In the genomic region with DNA sequence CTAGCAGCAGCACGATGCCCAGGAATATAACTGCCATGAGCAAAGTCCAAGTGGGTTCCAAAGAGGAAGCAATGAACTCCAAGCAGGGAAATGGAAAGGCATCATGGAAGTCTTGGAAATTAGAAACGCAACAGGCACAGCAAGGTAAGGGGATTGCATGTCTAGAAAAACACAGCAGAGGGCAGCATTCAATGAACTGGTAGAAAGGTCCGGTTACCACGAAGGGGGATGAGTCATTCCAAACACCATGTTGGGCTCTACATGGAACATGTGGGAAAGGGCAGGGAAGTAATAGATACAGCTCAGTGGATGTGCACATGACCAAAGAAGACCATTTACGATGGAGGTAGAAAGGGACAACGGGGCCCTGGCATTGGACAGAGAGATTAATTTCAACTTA, we compare ENCODE assay signal across 9 cellular contexts. TPM values are rescaled to one million over a fixed set of nuclear protein-coding genes. Genes with fewer than 3 reads are reported as not detected.
DNase-seq lines count a peak whose midpoint lies in the region; ATAC-seq, FAIRE-seq and TF ChIP-seq lines count a peak whose summit lies in the region.
"Had no signal": no experiment of that assay in that cellular context is flagged by ENCODE, and none has a peak within 500 bp of the region (broad histone marks: within the 10 kb centered on the region; RNA-seq: fewer than 3 reads in every experiment).

No MANE protein-coding gene starts in this region.

- peaks cover 39% of the 10 kb centered on the region for H3K27me3 Mint-ChIP-seq in activated naive CD8-positive, alpha-beta T cell treated with anti-CD3 and anti-CD28 coated beads for 36 hours
- peaks cover 39% of the 10 kb centered on the region for H3K27me3 Mint-ChIP-seq in activated naive CD8-positive, alpha-beta T cell treated with anti-CD3 and anti-CD28 coated beads, Interleukin-2, amount 50 U/mL, for 24 hours
- peaks cover 61% of the 10 kb centered on the region for H3K27me3 Mint-ChIP-seq in T-helper 17 cell

- POLR2A ChIA-PET in GM12878 (lab: Charles Lee) = no interaction called here

- CTCF ChIA-PET in GM12878 (lab: Yijun Ruan, JAX) = interaction anchor here (0.5 to 2.3 kb wide), 5 partner anchors 13 to 188 kb away, joined by 3 to 7 read pairs (median 4); no protein-coding TSS in a partner anchor

- H3K27ac ChIP-seq in GM12878 (ENCODE audit: control insufficient read depth, insufficient read depth) (no peak overlapping the region), lower lobe of right lung (no peak overlapping the region), colonic mucosa (no peak overlapping the region)

- H3K27me3 ChIP-seq in GM12878 (replicated peaks in 1 of 2; ENCODE audit: control insufficient read depth in 2 of 2, insufficient read depth in 2 of 2, low read length in 1 of 2) = peaks cover 0 to 2% of the 10 kb centered on the region in 2 experiments; a peak in 2 of 4 replicates
- H3K27me3 ChIP-seq in lower lobe of right lung (ENCODE audit: low read depth) = no peaks in the 10 kb centered on the region
- H3K27me3 ChIP-seq in colonic mucosa = no peaks in the 10 kb centered on the region

- H3K9me3 Mint-ChIP-seq in activated naive CD8-positive, alpha-beta T cell treated with anti-CD3 and anti-CD28 coated beads for 36 hours = no peaks in the 10 kb centered on the region
- H3K9me3 Mint-ChIP-seq in activated naive CD8-positive, alpha-beta T cell treated with anti-CD3 and anti-CD28 coated beads, Interleukin-2, amount 50 U/mL, for 24 hours = no peaks in the 10 kb centered on the region
- H3K9me3 Mint-ChIP-seq: activated T-cell treated with anti-CD3 and anti-CD28 coated beads, Interleukin-2, amount 50 U/mL, for 72 hours had no signal

- H3K9ac ChIP-seq in GM12878 (ENCODE audit: control insufficient read depth, insufficient read depth, low read length) (no peak overlapping the region), colonic mucosa (ENCODE audit: low read depth in 2 of 2, low read length in 2 of 2) (no peak overlapping the region)

- peaks cover 5% of the 10 kb centered on the region for H3K4me1 Mint-ChIP-seq in activated naive CD8-positive, alpha-beta T cell treated with anti-CD3 and anti-CD28 coated beads for 36 hours
- H3K4me1 Mint-ChIP-seq in activated naive CD8-positive, alpha-beta T cell treated with anti-CD3 and anti-CD28 coated beads, Interleukin-2, amount 50 U/mL, for 24 hours = no peaks in the 10 kb centered on the region
- peaks cover 11% of the 10 kb centered on the region for H3K4me1 Mint-ChIP-seq in T-helper 17 cell

- SMC1A ChIA-PET in GM12878 (lab: Charles Lee; ENCODE audit: uncharacterized antibody, unreplicated experiment) = interaction anchor here (0.7 to 1.9 kb wide), 3 partner anchors 10 to 126 kb away, joined by 3 to 5 read pairs (median 4); no protein-coding TSS in a partner anchor

- H3K4me3 ChIP-seq in GM12878 (no peak overlapping the region), lower lobe of right lung (no peak overlapping the region), colonic mucosa (no peak overlapping the region)

- no peaks in the 10 kb centered on the region for H3K36me3 ChIP-seq in GM12878 (ENCODE audit: control insufficient read depth in 2 of 2, insufficient read depth in 2 of 2, low read length in 1 of 2)
- H3K36me3 ChIP-seq in lower lobe of right lung = no peaks in the 10 kb centered on the region
- no peaks in the 10 kb centered on the region for H3K36me3 ChIP-seq in colonic mucosa

- H3K4me1 ChIP-seq in GM12878 (ENCODE audit: control insufficient read depth, insufficient read depth, low read length) (no peaks in the 10 kb centered on the region), lower lobe of right lung (no peaks in the 10 kb centered on the region), colonic mucosa (no peaks in the 10 kb centered on the region)

- peak; percentile 13 for DNase-seq in activated naive CD8-positive, alpha-beta T cell treated with anti-CD3 and anti-CD28 coated beads for 36 hours
- DNase-seq in activated naive CD8-positive, alpha-beta T cell treated with anti-CD3 and anti-CD28 coated beads, Interleukin-2, amount 50 U/mL, for 24 hours = no peak
- DNase-seq in NCI-H1694 treated with DMSO at 0.1 percent for 48 hours (lab: John Stamatoyannopoulos, UW) (peak; percentile 58), GM12878 (ENCODE audit: low read depth, low spot score) (no peak), lower lobe of right lung (no peak), T-helper 17 cell (no peak), colonic mucosa (no peak)
- DNase-seq: activated T-cell treated with anti-CD3 and anti-CD28 coated beads, Interleukin-2, amount 50 U/mL, for 72 hours had no signal

- in situ Hi-C loops in GM12878 (cut with MboI) = no loop called here

- ATAC-seq in activated naive CD8-positive, alpha-beta T cell treated with anti-CD3 and anti-CD28 coated beads, Interleukin-2, amount 50 U/mL, for 24 hours = no peak
- ATAC-seq in GM12878 = peak; percentile 63; the same call in 2 of the 3 replicates
- peak; percentile 59 to 72 for ATAC-seq in lower lobe of right lung
- ATAC-seq in T-helper 17 cell = no peak
- ATAC-seq in HG03175 (IDR thresholded peaks at IDR 0.05; ENCODE audit: unreplicated experiment) = no peak

- intact Hi-C loops in GM12878 (cut with micrococcal nuclease; ENCODE audit: unreplicated experiment) (loop anchor here (5.0 kb wide), 1 partner anchor 504 kb away; no protein-coding TSS in a partner anchor), lower lobe of right lung (cut with DNase I) (loop anchor here (10.0 kb wide), 1 partner anchor 506 kb away; no protein-coding TSS in a partner anchor), colonic mucosa (cut with DNase I) (no loop called here)

- no peak for FAIRE-seq in GM12878 (lab: Jason Lieb, UNC)

- TF ChIP-seq CTCF in GM12878 (IDR thresholded peaks at IDR 0.05 in 2 of 3, conservative IDR thresholded peaks at IDR 0.05 in 1 of 3; ENCODE audit: control insufficient read depth in 2 of 3, extremely low read depth in 1 of 3, insufficient read depth in 1 of 3, low read depth in 3 of 3, low read length in 3 of 3) (peak; percentile 34 to 45 (median 41); a peak in 4 of 6 replicates), lower lobe of right lung (IDR thresholded peaks at IDR 0.05) (peak; percentile 42), colonic mucosa (IDR thresholded peaks at IDR 0.05) (no peak)

- no peaks in the 10 kb centered on the region for H3K79me2 ChIP-seq in GM12878 (ENCODE audit: control insufficient read depth, insufficient read depth, low read length)

- H3K9me3 ChIP-seq in GM12878 (replicated peaks; ENCODE audit: control insufficient read depth, insufficient read depth, low read length) (no peaks in the 10 kb centered on the region), lower lobe of right lung (no peaks in the 10 kb centered on the region), T-helper 17 cell (ENCODE audit: control insufficient read depth, low read length, poor library complexity, severe bottlenecking) (no peaks in the 10 kb centered on the region), colonic mucosa (no peaks in the 10 kb centered on the region)

- no peak overlapping the region for H3K4me3 Mint-ChIP-seq in activated naive CD8-positive, alpha-beta T cell treated with anti-CD3 and anti-CD28 coated beads for 36 hours
- H3K4me3 Mint-ChIP-seq in activated naive CD8-positive, alpha-beta T cell treated with anti-CD3 and anti-CD28 coated beads, Interleukin-2, amount 50 U/mL, for 24 hours = no peak overlapping the region
- H3K4me3 Mint-ChIP-seq in T-helper 17 cell = no peak overlapping the region
- H3K4me3 Mint-ChIP-seq: activated T-cell treated with anti-CD3 and anti-CD28 coated beads, Interleukin-2, amount 50 U/mL, for 72 hours had no signal

- BruUV-seq in GM12878 (replicated peaks; lab: Mats Ljungman, UMichigan) = no TSS peak

- RAD21 ChIA-PET in GM12878 (lab: Charles Lee; ENCODE audit: unreplicated experiment) = no interaction called here

- no peak for TF ChIP-seq EP300 in GM12878 (IDR thresholded peaks at IDR 0.05; ENCODE audit: borderline replicate concordance in 1 of 2, control insufficient read depth in 1 of 2, low read depth in 2 of 2, low read length in 2 of 2)

- no peak overlapping the region for H3K4me2 ChIP-seq in GM12878 (ENCODE audit: control insufficient read depth, insufficient read depth)

- no peak overlapping the region for H3K27ac Mint-ChIP-seq in activated naive CD8-positive, alpha-beta T cell treated with anti-CD3 and anti-CD28 coated beads for 36 hours
- H3K27ac Mint-ChIP-seq in activated naive CD8-positive, alpha-beta T cell treated with anti-CD3 and anti-CD28 coated beads, Interleukin-2, amount 50 U/mL, for 24 hours = no peak overlapping the region
- H3K27ac Mint-ChIP-seq in T-helper 17 cell = no peak overlapping the region
- H3K27ac Mint-ChIP-seq: activated T-cell treated with anti-CD3 and anti-CD28 coated beads, Interleukin-2, amount 50 U/mL, for 72 hours had no signal

- TF ChIP-seq RAD21 in GM12878 (IDR thresholded peaks at IDR 0.05; ENCODE audit: insufficient read depth, low read depth, low read length) = no peak

- no peaks in the 10 kb centered on the region for H4K20me1 ChIP-seq in GM12878 (ENCODE audit: control insufficient read depth, insufficient read depth)

- no peaks in the 10 kb centered on the region for H3K36me3 Mint-ChIP-seq in activated naive CD8-positive, alpha-beta T cell treated with anti-CD3 and anti-CD28 coated beads for 36 hours
- no peaks in the 10 kb centered on the region for H3K36me3 Mint-ChIP-seq in activated naive CD8-positive, alpha-beta T cell treated with anti-CD3 and anti-CD28 coated beads, Interleukin-2, amount 50 U/mL, for 24 hours (ENCODE audit: low read depth)
- H3K36me3 Mint-ChIP-seq in T-helper 17 cell (ENCODE audit: low read depth) = peaks cover 6% of the 10 kb centered on the region

- no peak for TF ChIP-seq POLR2A in GM12878 (IDR thresholded peaks at IDR 0.05; ENCODE audit: low read depth, low read length)

- no peak overlapping the region for H2AFZ ChIP-seq in GM12878 (ENCODE audit: control insufficient read depth, low read depth, low read length)

- 13% methylated on average over 6 of the region's 6 CpGs for WGBS in GM12878 (ENCODE audit: insufficient coverage, insufficient replicate concordance, low lambda C conversion rate, missing lambda C conversion rate)

RNA-seq across cellular contexts. Expression of gene RXRG, which starts 36.4 kb away (rescaled TPM):
- total RNA-seq in activated naive CD8-positive, alpha-beta T cell treated with anti-CD3 and anti-CD28 coated beads for 36 hours = under 1 TPM in 1 of 2 experiments, not detected in 1; 0.10 TPM
- not detected in 2 replicates for total RNA-seq in GM12878 (2013; cell fraction: nucleolus; rRNA removed)
- total RNA-seq in GM12878 (2014; rRNA removed) = not detected in 2 replicates
- not detected in 2 replicates for total RNA-seq in GM12878 (2014; rRNA removed; fragmentation: Illumina TruSeq; extraction: Trizol)
- total RNA-seq in GM12878 (2021) = not detected in 2 replicates
- polyA plus RNA-seq in GM12878 (2011; ENCODE audit: low read depth) = not detected
- not detected in 2 replicates for polyA plus RNA-seq in GM12878 (2011; rRNA removed)
- polyA plus RNA-seq in GM12878 (2011; cell fraction: cytosol; rRNA removed) = not detected in 2 replicates
- polyA plus RNA-seq in GM12878 (2011; cell fraction: nucleus; rRNA removed) = not detected in 2 replicates
- not detected in 2 replicates for polyA plus RNA-seq in GM12878 (2012)
- not detected in 2 replicates for polyA plus RNA-seq in GM12878 (2014; fragmentation: Illumina TruSeq; extraction: Trizol)
- polyA plus RNA-seq in GM12878 (2014; fragmentation: Nextera tagmentation; extraction: Ambion mirVana) = not detected
- polyA plus RNA-seq in GM12878 (2014; rRNA removed) = not detected in 2 replicates
- polyA plus RNA-seq in GM12878 (2016; fragmentation: Nextera tagmentation; extraction: Ambion mirVana) = under 1 TPM in 1 of 2 experiments, not detected in 1; 0.10 TPM
- polyA minus RNA-seq in GM12878 (2011; rRNA and poly(A)+ RNA removed) = not detected in 2 replicates
- not detected in 2 replicates for polyA minus RNA-seq in GM12878 (2011; cell fraction: cytosol; rRNA and poly(A)+ RNA removed)
- not detected in 2 replicates for polyA minus RNA-seq in GM12878 (2011; cell fraction: nucleus; rRNA and poly(A)+ RNA removed)
- total RNA-seq in lower lobe of right lung = 8.4 TPM
- total RNA-seq in T-helper 17 cell = not detected
- total RNA-seq in colonic mucosa = under 1 TPM; 0.20 to 0.74 TPM
- total RNA-seq: activated T-cell treated with anti-CD3 and anti-CD28 coated beads, Interleukin-2, amount 50 U/mL, for 72 hours had no signal

RNA-seq across cellular contexts. Expression of gene LMX1A, which starts 52.0 kb away (rescaled TPM):
- not detected for total RNA-seq in activated naive CD8-positive, alpha-beta T cell treated with anti-CD3 and anti-CD28 coated beads for 36 hours
- not detected in 2 replicates for total RNA-seq in GM12878 (2013; cell fraction: nucleolus; rRNA removed)
- total RNA-seq in GM12878 (2014; rRNA removed) (not detected in 2 replicates), GM12878 (2014; rRNA removed; fragmentation: Illumina TruSeq; extraction: Trizol) (not detected in 2 replicates), GM12878 (2021) (not detected in 2 replicates), lower lobe of right lung (0.21 TPM), T-helper 17 cell (not detected), colonic mucosa (under 1 TPM; 0.22 to 0.64 TPM)
- polyA plus RNA-seq in GM12878 (2011; ENCODE audit: low read depth) = not detected
- polyA plus RNA-seq in GM12878 (2011; rRNA removed) (not detected in 2 replicates), GM12878 (2014; fragmentation: Illumina TruSeq; extraction: Trizol) (not detected in 2 replicates), GM12878 (2014; fragmentation: Nextera tagmentation; extraction: Ambion mirVana) (not detected), GM12878 (2014; rRNA removed) (not detected in 2 replicates), GM12878 (2016; fragmentation: Nextera tagmentation; extraction: Ambion mirVana) (not detected)
- polyA plus RNA-seq in GM12878 (2011; cell fraction: cytosol; rRNA removed) = not detected in 2 replicates
- polyA plus RNA-seq in GM12878 (2011; cell fraction: nucleus; rRNA removed) = not detected in 2 replicates
- polyA plus RNA-seq in GM12878 (2012) = not detected in 2 replicates
- not detected in 2 replicates for polyA minus RNA-seq in GM12878 (2011; rRNA and poly(A)+ RNA removed)
- not detected in 2 replicates for polyA minus RNA-seq in GM12878 (2011; cell fraction: cytosol; rRNA and poly(A)+ RNA removed)
- polyA minus RNA-seq in GM12878 (2011; cell fraction: nucleus; rRNA and poly(A)+ RNA removed) = not detected in 2 replicates
- total RNA-seq: activated T-cell treated with anti-CD3 and anti-CD28 coated beads, Interleukin-2, amount 50 U/mL, for 72 hours had no signal

Comparison
In these comparisons a context has a peak if more than half of its experiments do, and no peak if none do; other contexts are left out.
1. DNase-seq: peak in activated naive CD8-positive, alpha-beta T cell treated with anti-CD3 and anti-CD28 coated beads for 36 hours (single experiment) and NCI-H1694 treated with DMSO at 0.1 percent for 48 hours (single experiment); none in activated naive CD8-positive, alpha-beta T cell treated with anti-CD3 and anti-CD28 coated beads, Interleukin-2, amount 50 U/mL, for 24 hours (single experiment), GM12878 (single experiment), lower lobe of right lung (single experiment), T-helper 17 cell (0 of 3) and colonic mucosa (single experiment).
2. ATAC-seq: peak in GM12878 (single experiment) and lower lobe of right lung (2 of 2); none in activated naive CD8-positive, alpha-beta T cell treated with anti-CD3 and anti-CD28 coated beads, Interleukin-2, amount 50 U/mL, for 24 hours (single experiment), T-helper 17 cell (single experiment) and HG03175 (single experiment).